ENCODE assay signal across 9 cellular contexts in the genomic region with DNA sequence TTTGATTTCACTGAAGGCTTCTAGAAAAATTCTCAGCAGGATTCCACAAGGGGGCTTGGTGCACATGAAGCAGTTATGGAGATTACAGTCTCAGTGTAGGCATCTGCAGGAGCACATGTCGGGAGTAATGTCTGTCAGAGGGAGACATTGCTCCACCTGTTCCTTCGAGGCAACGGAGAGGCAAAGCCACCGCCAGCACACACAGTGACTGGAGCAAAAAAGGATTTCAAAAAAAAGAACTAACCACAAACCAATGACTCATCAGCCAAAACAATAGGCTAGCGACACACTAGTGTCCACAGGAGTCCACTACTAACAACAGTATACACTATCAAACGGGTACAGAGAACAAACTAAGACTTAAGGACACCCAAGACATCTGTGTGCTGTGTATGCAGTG.
DNase-seq lines count a peak whose midpoint lies in the region; ATAC-seq, FAIRE-seq and TF ChIP-seq lines count a peak whose summit lies in the region.
"Had no signal": no experiment of that assay in that cellular context is flagged by ENCODE, and none has a peak within 500 bp of the region (broad histone marks: within the 10 kb centered on the region; RNA-seq: fewer than 3 reads in every experiment).

No MANE protein-coding gene starts in this region.

- DNase-seq in A549 (ENCODE audit: low read depth in 1 of 2, low spot score in 1 of 2): peak in 1 of 2 experiments; percentile 12
- DNase-seq in H4 (ENCODE audit: low spot score): peak; percentile 70
- no peak for DNase-seq in T-helper 17 cell
- peak; percentile 33 for DNase-seq in fibroblast of villous mesenchyme (ENCODE audit: low read depth)
- DNase-seq in hepatic stellate cell (ENCODE audit: low spot score): no peak
- no peak for DNase-seq in CD4-positive, alpha-beta memory T cell

- peaks cover 10% of the 10 kb centered on the region for H3K4me1 Mint-ChIP-seq in T-helper 17 cell
- H3K4me1 Mint-ChIP-seq in CD4-positive, alpha-beta memory T cell: no peaks in the 10 kb centered on the region

- H3K36me3 Mint-ChIP-seq in T-helper 17 cell (ENCODE audit: low read depth): peaks cover 6% of the 10 kb centered on the region
- H3K36me3 Mint-ChIP-seq in CD4-positive, alpha-beta memory T cell: peaks cover 47 to 83% of the 10 kb centered on the region in 2 donors

- H3K4me3 ChIP-seq in A549: no peak overlapping the region
- H3K4me3 ChIP-seq in fibroblast of villous mesenchyme (ENCODE audit: low read depth, low read length): no peak overlapping the region
- no peak overlapping the region for H3K4me3 ChIP-seq in CD4-positive, alpha-beta memory T cell (ENCODE audit: low read length in 2 of 2)

- TF ChIP-seq EP300 in A549 (IDR thresholded peaks at IDR 0.05): no peak

- H3K4me3 Mint-ChIP-seq in T-helper 17 cell: no peak overlapping the region
- no peak overlapping the region for H3K4me3 Mint-ChIP-seq in CD4-positive, alpha-beta memory T cell

- TF ChIP-seq RAD21 in A549 (conservative IDR thresholded peaks at IDR 0.05 in 1 of 2, IDR thresholded peaks at IDR 0.05 in 1 of 2): no peak

- H3K4me2 ChIP-seq in A549: no peak overlapping the region

- POLR2A ChIA-PET in A549 (lab: Yijun Ruan, JAX): interaction anchor here (1.0 kb wide), 1 partner anchor 69 kb away, joined by 3 read pairs; the partner anchor contains the start of gene NPTN
- POLR2A ChIA-PET in CD4-positive, alpha-beta memory T cell (lab: Charles Lee; ENCODE audit: partially characterized antibody): no interaction called here

- no peak for TF ChIP-seq POLR2A in A549 (IDR thresholded peaks at IDR 0.05; ENCODE audit: low read length)

- no peak for FAIRE-seq in A549 (lab: Jason Lieb, UNC)
- FAIRE-seq: islet of Langerhans had no signal

- H3K9me3 ChIP-seq in A549 (no peaks in the 10 kb centered on the region), T-helper 17 cell (ENCODE audit: control insufficient read depth, low read length, poor library complexity, severe bottlenecking) (no peaks in the 10 kb centered on the region)
- no peaks in the 10 kb centered on the region for H3K9me3 ChIP-seq in CD4-positive, alpha-beta memory T cell (ENCODE audit: control insufficient read depth in 1 of 2, low read length in 2 of 2)

- no peaks in the 10 kb centered on the region for H3K27me3 ChIP-seq in CD4-positive, alpha-beta memory T cell (ENCODE audit: insufficient read depth, low read length)

- H3K27ac Mint-ChIP-seq in T-helper 17 cell: peak overlapping the region; percentile 9
- H3K27ac Mint-ChIP-seq in CD4-positive, alpha-beta memory T cell: peak overlapping the region in 2 of 7 donors; percentile 19 to 57

- intact Hi-C loops in CD4-positive, alpha-beta memory T cell (cut with micrococcal nuclease): no loop called here

- no peak overlapping the region for H3K27ac ChIP-seq in A549
- no peak overlapping the region for H3K27ac ChIP-seq in CD4-positive, alpha-beta memory T cell (ENCODE audit: low read depth, low read length)

- H3K27me3 Mint-ChIP-seq in T-helper 17 cell: no peaks in the 10 kb centered on the region
- H3K27me3 Mint-ChIP-seq in CD4-positive, alpha-beta memory T cell: no peaks in the 10 kb centered on the region

- ATAC-seq in A549 (peak; percentile 43 to 53; a peak in 3 of 6 replicates), T-helper 17 cell (no peak), GM21367 (IDR thresholded peaks at IDR 0.05; ENCODE audit: unreplicated experiment) (no peak), GM19467 (IDR thresholded peaks at IDR 0.05; ENCODE audit: unreplicated experiment) (no peak)

- H3K9me3 Mint-ChIP-seq in CD4-positive, alpha-beta memory T cell: no peaks in the 10 kb centered on the region

- TF ChIP-seq CTCF in A549 (IDR thresholded peaks at IDR 0.05) (no peak), fibroblast of villous mesenchyme (IDR thresholded peaks at IDR 0.05; ENCODE audit: insufficient read depth, low read depth, low read length) (peak; percentile 27)

- 0 out of 3 replicates have a peak, but pooled peaks cover 6% of the 10 kb centered on the region for H3K4me1 ChIP-seq in A549
- H3K4me1 ChIP-seq in CD4-positive, alpha-beta memory T cell (ENCODE audit: insufficient read depth, low read length): no peaks in the 10 kb centered on the region

- WGBS in A549 (ENCODE audit: missing lambda C conversion rate): 56% methylated on average over 6 of the region's 6 CpGs

- CTCF ChIA-PET in A549 (lab: Yijun Ruan, JAX): interaction anchor here (0.6 to 13.8 kb wide), 6 partner anchors 10 to 136 kb away, joined by 3 to 211 read pairs (median 3); partner anchors contain the start of gene NPTN
- CTCF ChIA-PET in CD4-positive, alpha-beta memory T cell (lab: Charles Lee; ENCODE audit: partially characterized antibody): no interaction called here

- peaks cover 31% of the 10 kb centered on the region for H3K36me3 ChIP-seq in CD4-positive, alpha-beta memory T cell (ENCODE audit: insufficient read depth, low read length)

TF ChIP-seq in A549, 52 proteins besides CTCF, POLR2A, EP300 and RAD21:
- TF ChIP-seq FOSL2 (IDR thresholded peaks at IDR 0.05): no peak
- TF ChIP-seq FOSL2 (CRISPR knock-in tag; IDR thresholded peaks at IDR 0.05): peak; percentile 53; the same call in 1 of the 2 replicates
- no peak for TF ChIP-seq RFX5 (IDR thresholded peaks at IDR 0.05)
- TF ChIP-seq ZC3H11A (IDR thresholded peaks at IDR 0.05): no peak
- TF ChIP-seq, protein P1, sequence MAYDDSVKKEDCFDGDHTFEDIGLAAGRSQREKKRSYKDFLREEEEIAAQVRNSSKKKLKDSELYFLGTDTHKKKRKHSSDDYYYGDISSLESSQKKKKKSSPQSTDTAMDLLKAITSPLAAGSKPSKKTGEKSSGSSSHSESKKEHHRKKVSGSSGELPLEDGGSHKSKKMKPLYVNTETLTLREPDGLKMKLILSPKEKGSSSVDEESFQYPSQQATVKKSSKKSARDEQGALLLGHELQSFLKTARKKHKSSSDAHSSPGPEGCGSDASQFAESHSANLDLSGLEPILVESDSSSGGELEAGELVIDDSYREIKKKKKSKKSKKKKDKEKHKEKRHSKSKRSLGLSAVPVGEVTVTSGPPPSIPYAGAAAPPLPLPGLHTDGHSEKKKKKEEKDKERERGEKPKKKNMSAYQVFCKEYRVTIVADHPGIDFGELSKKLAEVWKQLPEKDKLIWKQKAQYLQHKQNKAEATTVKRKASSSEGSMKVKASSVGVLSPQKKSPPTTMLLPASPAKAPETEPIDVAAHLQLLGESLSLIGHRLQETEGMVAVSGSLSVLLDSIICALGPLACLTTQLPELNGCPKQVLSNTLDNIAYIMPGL (CRISPR knock-in tag; IDR thresholded peaks at IDR 0.05; ENCODE audit: borderline replicate concordance): no peak

Comparison
In these comparisons a context has a peak if more than half of its experiments do, and no peak if none do; other contexts are left out.
1. ATAC-seq: peak in A549 (2 of 2); none in T-helper 17 cell (single experiment), GM21367 (single experiment) and GM19467 (single experiment).
2. DNase-seq: peak in H4 (single experiment) and fibroblast of villous mesenchyme (single experiment); none in T-helper 17 cell (0 of 3), hepatic stellate cell (single experiment) and CD4-positive, alpha-beta memory T cell (0 of 5).